8 cellular contexts compared by ENCODE assay signal in genomic region chr13:20489185-20489820, GRCh38. TPM values are rescaled to one million over a fixed set of nuclear protein-coding genes. Genes with fewer than 3 reads are reported as not detected.
DNase-seq lines count a peak whose midpoint lies in the region; ATAC-seq and TF ChIP-seq lines count a peak whose summit lies in the region.
"Had no signal": no experiment of that assay in that cellular context is flagged by ENCODE, and none has a peak within 500 bp of the region (broad histone marks: within the 10 kb centered on the region; RNA-seq: fewer than 3 reads in every experiment).

No MANE protein-coding gene starts in this region.

- peak; percentile 70 for TF ChIP-seq CTCF in GM13976 (IDR thresholded peaks at IDR 0.05; ENCODE audit: borderline replicate concordance, control extremely low read depth, extremely low read depth, insufficient read depth, missing control alignments)

- in situ Hi-C loops in GM13976 (cut with MboI; ENCODE audit: low sequenced_read_pairs, unreplicated experiment) (no loop called here), SK-MEL-5 (cut with HindIII; ENCODE audit: low pct_unique_long_range_greater_than_20kb, low sequenced_read_pairs) (no loop called here)

- ATAC-seq in HG02884 (IDR thresholded peaks at IDR 0.05; ENCODE audit: unreplicated experiment) (peak; percentile 91), left colon (peak; percentile 83), HG03442 (IDR thresholded peaks at IDR 0.05; ENCODE audit: unreplicated experiment) (no peak), GM19467 (IDR thresholded peaks at IDR 0.05; ENCODE audit: unreplicated experiment) (no peak)
- ATAC-seq: effector memory CD8-positive, alpha-beta T cell had no signal

- intact Hi-C loops in left colon (cut with DNase I, micrococcal nuclease) = no loop called here

- no peak for DNase-seq in GM13976 (ENCODE audit: low spot score)
- DNase-seq in SK-MEL-5 (ENCODE audit: low read depth, low spot score) = peak; percentile 26
- DNase-seq in left colon = peak in 1 of 2 donors; percentile 56
- DNase-seq in GDM1 (lab: John Stamatoyannopoulos, UW) = no peak

RNA-seq across cellular contexts. Expression of gene CRYL1, which starts 36.4 kb away (rescaled TPM):
- total RNA-seq in SK-MEL-5 (2014; rRNA removed; shearing (Covaris generic)) = 52.5 and 57.1 TPM in 2 replicates
- polyA plus RNA-seq in SK-MEL-5 (2015; cell fraction: cytosol; rRNA removed) = 81.2 and 83.3 TPM in 2 replicates
- polyA plus RNA-seq in SK-MEL-5 (2015; cell fraction: nucleus; rRNA removed) = 19.4 and 22.2 TPM in 2 replicates
- 100 to 1,000 TPM; 115 to 128 TPM for total RNA-seq in left colon

Comparison
In these comparisons a context has a peak if more than half of its experiments do, and no peak if none do; other contexts are left out.
1. ATAC-seq: peak in HG02884 (single experiment) and left colon (single experiment); none in HG03442 (single experiment) and GM19467 (single experiment).